In genomic region chr19:2648528-2648937, GRCh38 we compare ENCODE assay signal across 7 cellular contexts. TPM values are rescaled to one million over a fixed set of nuclear protein-coding genes. Genes with fewer than 3 reads are reported as not detected.
DNase-seq lines count a peak whose midpoint lies in the region; ATAC-seq and TF ChIP-seq lines count a peak whose summit lies in the region.

No MANE protein-coding gene starts in this region.

- intact Hi-C loops in adrenal gland (cut with DNase I) (loop anchor here (2.0 to 10.0 kb wide), 3 partner anchors 100 to 226 kb away; partner anchors contain the start of gene ZNF556 (in 1 of the 2)), left ventricle myocardium inferior (cut with micrococcal nuclease) (loop anchor here (5.0 to 10.0 kb wide), 2 partner anchors 99 to 226 kb away; no protein-coding TSS in a partner anchor), sciatic nerve (cut with DNase I) (loop anchor here (10.0 kb wide), 1 partner anchor 106 kb away; no protein-coding TSS in a partner anchor)

- no peaks in the 10 kb centered on the region for H3K27me3 Mint-ChIP-seq in T-cell

- POLR2A ChIA-PET in T-cell (lab: Charles Lee): interaction anchor here (0.6 to 0.7 kb wide), 3 partner anchors 17 to 465 kb away, joined by 4 to 12 read pairs (median 6); no protein-coding TSS in a partner anchor

- H3K4me1 ChIP-seq in adrenal gland (replicated peaks in 1 of 2) (peaks cover 14 to 15% of the 10 kb centered on the region in 2 donors), left ventricle myocardium inferior (peaks cover 2% of the 10 kb centered on the region)

- H3K27ac ChIP-seq in adrenal gland (no peak overlapping the region), left ventricle myocardium inferior (replicated peaks) (no peak overlapping the region)

- H3K4me3 Mint-ChIP-seq in T-cell: no peak overlapping the region

- CTCF ChIA-PET in T-cell (lab: Charles Lee): interaction anchor here (0.5 to 1.7 kb wide), 25 partner anchors 10 to 302 kb away, joined by 3 to 17 read pairs (median 4); partner anchors contain the start of genes SGTA (in 1 of the 2), THOP1 (in 1 of the 2) and ZNF57 (in 1 of the 2)

- no peaks in the 10 kb centered on the region for H3K27me3 ChIP-seq in adrenal gland
- H3K27me3 ChIP-seq in left ventricle myocardium inferior (ENCODE audit: low read depth): peaks cover 4% of the 10 kb centered on the region

- no peak overlapping the region for H3K27ac Mint-ChIP-seq in T-cell

- H3K4me3 ChIP-seq in adrenal gland (no peak overlapping the region), left ventricle myocardium inferior (no peak overlapping the region)

- peak; percentile 85 for TF ChIP-seq CTCF in GM12872 (IDR thresholded peaks at IDR 0.05; ENCODE audit: insufficient read depth, low read depth, low read length)
- peak; percentile 72 to 98 (median 96) for TF ChIP-seq CTCF in adrenal gland (IDR thresholded peaks at IDR 0.05)
- TF ChIP-seq CTCF in left ventricle myocardium inferior (IDR thresholded peaks at IDR 0.05; ENCODE audit: borderline replicate concordance): peak; percentile 80

- ATAC-seq in T-cell (replicated peaks in 1 of 4) (peak; percentile 77 to 92 (median 87)), sciatic nerve (peak; percentile 78), GM18502 (IDR thresholded peaks at IDR 0.05; ENCODE audit: poor library complexity, unreplicated experiment) (no peak)

- no peaks in the 10 kb centered on the region for H3K4me1 Mint-ChIP-seq in T-cell

- H3K9me3 ChIP-seq in adrenal gland (replicated peaks in 1 of 3) (no peaks in the 10 kb centered on the region), left ventricle myocardium inferior (replicated peaks) (peaks cover 5% of the 10 kb centered on the region)

- DNase-seq in NCI-H1417 treated with DMSO at 0.1 percent for 48 hours (lab: John Stamatoyannopoulos, UW): peak; percentile 21
- peak; percentile 37 to 81 (median 69) for DNase-seq in T-cell
- peak; percentile 82 to 93 (median 89) for DNase-seq in adrenal gland
- peak; percentile 69 for DNase-seq in left ventricle myocardium inferior
- peak; percentile 83 for DNase-seq in sciatic nerve (ENCODE audit: low spot score)

- TF ChIP-seq POLR2A in adrenal gland (IDR thresholded peaks at IDR 0.05): no peak

- 27 to 40% (median 30%) methylated on average over 4 of the region's 4 CpGs for WGBS in adrenal gland, 4 donors

- H3K36me3 Mint-ChIP-seq in T-cell: no peaks in the 10 kb centered on the region

- H3K36me3 ChIP-seq in adrenal gland (replicated peaks in 1 of 2) (no peaks in the 10 kb centered on the region), left ventricle myocardium inferior (no peaks in the 10 kb centered on the region)

- no peaks in the 10 kb centered on the region for H3K9me3 Mint-ChIP-seq in T-cell

RNA-seq across cellular contexts. Expression of gene GNG7, which starts 54.0 kb away (rescaled TPM):
- 1 to 10 TPM; 4.5 to 7.2 (median 5.7) TPM for total RNA-seq in T-cell
- 10 to 100 TPM in 5 of 8 donors, 1 to 10 TPM in 3; 7.4 to 16.5 (median 10.4) TPM for total RNA-seq in adrenal gland
- 1 to 10 TPM; 2.9 to 7.8 (median 5.1) TPM for polyA plus RNA-seq in adrenal gland
- total RNA-seq in left ventricle myocardium inferior: 46.6 TPM
- 11.5 TPM for total RNA-seq in sciatic nerve

Comparison
In these comparisons a context has a peak if more than half of its experiments do, and no peak if none do; other contexts are left out.
1. DNase-seq: peak in every context shown above with its lines; median percentile 89 in adrenal gland; 83 in sciatic nerve; 69 in T-cell; 69 in left ventricle myocardium inferior; 21 in NCI-H1417 treated with DMSO at 0.1 percent for 48 hours.